Comparison of ENCODE assay signal across 1 cellular context in genomic region chrX:50448565-50448964, GRCh38.
TF ChIP-seq lines count a peak whose summit lies in the region.

No MANE protein-coding gene starts in this region.

TF ChIP-seq in K562, 482 proteins besides CTCF, POLR2A, EP300 and RAD21:
- TF ChIP-seq JUN (IDR thresholded peaks at IDR 0.05; ENCODE audit: borderline replicate concordance, low read depth, low read length) (peak; percentile 66), JUN (CRISPR knock-in tag; IDR thresholded peaks at IDR 0.05; ENCODE audit: borderline replicate concordance) (no peak), ZNF444 (CRISPR knock-in tag; IDR thresholded peaks at IDR 0.05) (no peak), ZFX (CRISPR knock-in tag; IDR thresholded peaks at IDR 0.05) (no peak), ZFP36 (IDR thresholded peaks at IDR 0.05; ENCODE audit: low read depth, low read length, partially characterized antibody) (peak; percentile 54), ZBTB8A (IDR thresholded peaks at IDR 0.05; ENCODE audit: partially characterized antibody) (no peak), ATF1 (CRISPR knock-in tag; IDR thresholded peaks at IDR 0.05) (no peak), ATF1 (tag; IDR thresholded peaks at IDR 0.05) (no peak), ZKSCAN1 (IDR thresholded peaks at IDR 0.05; ENCODE audit: low read depth, low read length) (peak; percentile 66; the same call in 1 of the 2 replicates), SAFB (IDR thresholded peaks at IDR 0.05; ENCODE audit: borderline replicate concordance, low read depth, low read length) (no peak), YY1 (IDR thresholded peaks at IDR 0.05; ENCODE audit: borderline replicate concordance in 1 of 3, control insufficient read depth in 1 of 3, extremely low read depth in 1 of 3, insufficient read depth in 3 of 3, insufficient read length in 1 of 3, insufficient replicate concordance in 2 of 3, low read depth in 1 of 3, low read length in 2 of 3) (no peak), CXXC5 (CRISPR knock-in tag; IDR thresholded peaks at IDR 0.05) (no peak), ATF7 (IDR thresholded peaks at IDR 0.05) (no peak), ARID2 (IDR thresholded peaks at IDR 0.05) (no peak), ZSCAN29 (IDR thresholded peaks at IDR 0.05) (no peak), EHMT2 (IDR thresholded peaks at IDR 0.05) (no peak), SPI1 (IDR thresholded peaks at IDR 0.05; ENCODE audit: borderline replicate concordance, low read depth, low read length) (peak; percentile 64), SIX5 (IDR thresholded peaks at IDR 0.05; ENCODE audit: borderline replicate concordance in 1 of 2, insufficient read depth in 1 of 2, low read depth in 1 of 2, low read length in 2 of 2) (no peak), JUND (IDR thresholded peaks at IDR 0.05; ENCODE audit: borderline replicate concordance, low read depth, low read length) (peak; percentile 79), JUND (tag; IDR thresholded peaks at IDR 0.05; ENCODE audit: borderline replicate concordance, low read depth, low read length) (peak; percentile 59; the same call in 1 of the 3 replicates), FOSL1 (tag; conservative IDR thresholded peaks at IDR 0.05) (peak; percentile 84), TAF9B (IDR thresholded peaks at IDR 0.05; ENCODE audit: partially characterized antibody) (no peak)
- TF ChIP-seq, protein P1, sequence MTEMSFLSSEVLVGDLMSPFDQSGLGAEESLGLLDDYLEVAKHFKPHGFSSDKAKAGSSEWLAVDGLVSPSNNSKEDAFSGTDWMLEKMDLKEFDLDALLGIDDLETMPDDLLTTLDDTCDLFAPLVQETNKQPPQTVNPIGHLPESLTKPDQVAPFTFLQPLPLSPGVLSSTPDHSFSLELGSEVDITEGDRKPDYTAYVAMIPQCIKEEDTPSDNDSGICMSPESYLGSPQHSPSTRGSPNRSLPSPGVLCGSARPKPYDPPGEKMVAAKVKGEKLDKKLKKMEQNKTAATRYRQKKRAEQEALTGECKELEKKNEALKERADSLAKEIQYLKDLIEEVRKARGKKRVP (CRISPR knock-in tag; IDR thresholded peaks at IDR 0.05), result no peak
- TF ChIP-seq, protein P2, sequence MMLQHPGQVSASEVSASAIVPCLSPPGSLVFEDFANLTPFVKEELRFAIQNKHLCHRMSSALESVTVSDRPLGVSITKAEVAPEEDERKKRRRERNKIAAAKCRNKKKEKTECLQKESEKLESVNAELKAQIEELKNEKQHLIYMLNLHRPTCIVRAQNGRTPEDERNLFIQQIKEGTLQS (IDR thresholded peaks at IDR 0.05), result peak; percentile 81
- TF ChIP-seq, protein P2 (CRISPR knock-in tag; conservative IDR thresholded peaks at IDR 0.05), result no peak
- TF ChIP-seq, protein P3, sequence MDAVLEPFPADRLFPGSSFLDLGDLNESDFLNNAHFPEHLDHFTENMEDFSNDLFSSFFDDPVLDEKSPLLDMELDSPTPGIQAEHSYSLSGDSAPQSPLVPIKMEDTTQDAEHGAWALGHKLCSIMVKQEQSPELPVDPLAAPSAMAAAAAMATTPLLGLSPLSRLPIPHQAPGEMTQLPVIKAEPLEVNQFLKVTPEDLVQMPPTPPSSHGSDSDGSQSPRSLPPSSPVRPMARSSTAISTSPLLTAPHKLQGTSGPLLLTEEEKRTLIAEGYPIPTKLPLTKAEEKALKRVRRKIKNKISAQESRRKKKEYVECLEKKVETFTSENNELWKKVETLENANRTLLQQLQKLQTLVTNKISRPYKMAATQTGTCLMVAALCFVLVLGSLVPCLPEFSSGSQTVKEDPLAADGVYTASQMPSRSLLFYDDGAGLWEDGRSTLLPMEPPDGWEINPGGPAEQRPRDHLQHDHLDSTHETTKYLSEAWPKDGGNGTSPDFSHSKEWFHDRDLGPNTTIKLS (IDR thresholded peaks at IDR 0.05; ENCODE audit: borderline replicate concordance, low read depth), result no peak
TF ChIP-seq in K562: peak in this region for 7.
